In the genomic region with DNA sequence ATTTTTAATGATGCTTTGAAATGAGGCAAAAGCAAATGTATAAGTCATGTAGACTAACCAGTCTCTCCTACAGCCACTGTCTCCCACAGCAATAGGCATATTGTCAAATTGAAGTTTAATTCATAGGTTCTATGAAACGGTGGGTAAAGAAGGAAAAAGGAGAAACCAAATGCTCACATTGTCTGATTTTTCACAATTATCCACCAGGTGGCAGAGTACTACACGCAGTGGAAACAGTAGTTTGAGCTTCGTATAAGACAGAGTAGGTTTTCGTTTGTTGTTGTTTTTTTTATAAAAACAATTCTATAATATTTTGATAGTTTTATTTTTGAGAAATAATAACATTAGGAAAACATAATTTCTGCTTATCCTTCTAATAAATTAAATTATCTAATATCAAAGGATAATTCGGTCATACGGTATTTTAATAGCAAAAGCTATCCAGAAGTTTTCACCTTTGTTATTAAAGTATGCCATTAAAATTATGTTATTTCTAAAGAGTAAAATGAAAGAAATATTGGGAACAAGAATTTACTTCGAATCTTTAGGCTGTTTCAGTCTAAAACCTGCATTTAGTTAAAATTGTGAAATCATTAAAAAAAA, we compare ENCODE assay signal across 9 cellular contexts. TPM values are rescaled to one million over a fixed set of nuclear protein-coding genes. Genes with fewer than 3 reads are reported as not detected.
DNase-seq lines count a peak whose midpoint lies in the region; ATAC-seq, FAIRE-seq and TF ChIP-seq lines count a peak whose summit lies in the region.
"Had no signal": no experiment of that assay in that cellular context is flagged by ENCODE, and none has a peak within 500 bp of the region (broad histone marks: within the 10 kb centered on the region; RNA-seq: fewer than 3 reads in every experiment).

No MANE protein-coding gene starts in this region.

- H2AFZ ChIP-seq in keratinocyte (ENCODE audit: control insufficient read depth, low read length), result no peak overlapping the region

- dilution Hi-C loops in keratinocyte (cut with MboI; ENCODE audit: extremely low pct_ligation_motif_present, low sequenced_read_pairs), result no loop called here

- TF ChIP-seq POLR2A in thyroid gland (IDR thresholded peaks at IDR 0.05), result no peak

- intact Hi-C loops in thyroid gland (cut with DNase I), result no loop called here

- no peaks in the 10 kb centered on the region for H4K20me1 ChIP-seq in keratinocyte (ENCODE audit: control insufficient read depth, extremely low read depth, insufficient read depth, low read length)

- no peaks in the 10 kb centered on the region for H3K36me3 ChIP-seq in BJ (ENCODE audit: control insufficient read depth, insufficient read depth, low read length)
- no peaks in the 10 kb centered on the region for H3K36me3 ChIP-seq in keratinocyte (ENCODE audit: control insufficient read depth in 2 of 2, extremely low read depth in 1 of 2, insufficient read depth in 2 of 2, low read length in 2 of 2)
- H3K36me3 ChIP-seq in thyroid gland, result no peaks in the 10 kb centered on the region
- H3K36me3 ChIP-seq: SJSA1 had no signal

- DNase-seq in BJ (ENCODE audit: low read depth), result peak; percentile 5
- peak; percentile 70 for DNase-seq in NCI-H2171 treated with DMSO at 0.1 percent for 48 hours (lab: John Stamatoyannopoulos, UW)
- peak; percentile 43 for DNase-seq in amniotic epithelial cell (ENCODE audit: low read depth)
- no peak for DNase-seq in keratinocyte (ENCODE audit: low read depth, low spot score)
- no peak for DNase-seq in thyroid gland
- no peak for DNase-seq in activated T-cell treated with anti-CD3 and anti-CD28 coated beads, Interleukin-2, amount 50 U/mL, for 48 hours

- FAIRE-seq in keratinocyte (lab: Jason Lieb, UNC), result no peak

- H3K9ac ChIP-seq in keratinocyte (ENCODE audit: control insufficient read depth, extremely low read depth, insufficient read depth, low read length), result no peak overlapping the region

- TF ChIP-seq CTCF in BJ (IDR thresholded peaks at IDR 0.05; ENCODE audit: insufficient read depth, low read depth, low read length) (peak; percentile 72), keratinocyte (optimal IDR thresholded peaks at IDR 0.05 in 1 of 3, IDR thresholded peaks at IDR 0.05 in 1 of 3, conservative IDR thresholded peaks at IDR 0.05 in 1 of 3; ENCODE audit: extremely low read depth in 1 of 3, insufficient read depth in 2 of 3, low read length in 3 of 3) (peak in 2 of 3 experiments; percentile 54 to 66), thyroid gland (IDR thresholded peaks at IDR 0.05) (peak; percentile 37 to 81 (median 58))

- ATAC-seq in GM18511 (IDR thresholded peaks at IDR 0.05; ENCODE audit: unreplicated experiment) (peak; percentile 83), HG03095 (IDR thresholded peaks at IDR 0.05; ENCODE audit: unreplicated experiment) (peak; percentile 82)

- POLR2A ChIA-PET in BJ (lab: Charles Lee), result no interaction called here

- CTCF ChIA-PET in BJ (lab: Yijun Ruan, JAX), result interaction anchor here (0.6 to 2.7 kb wide), 12 partner anchors 11 to 845 kb away, joined by 3 to 17 read pairs (median 3); a partner anchor contains a TSS

- H3K27me3 ChIP-seq in BJ (ENCODE audit: control insufficient read depth, insufficient read depth, low read length) (no peaks in the 10 kb centered on the region), keratinocyte (ENCODE audit: control insufficient read depth, extremely low read depth, insufficient read depth, low read length) (no peaks in the 10 kb centered on the region), thyroid gland (no peaks in the 10 kb centered on the region)
- H3K27me3 ChIP-seq: SJSA1 had no signal

- H3K9me1 ChIP-seq in keratinocyte (ENCODE audit: control insufficient read depth, extremely low read depth, insufficient read depth, low read length), result no peaks in the 10 kb centered on the region

- H3K27ac ChIP-seq in keratinocyte (ENCODE audit: control insufficient read depth, insufficient read depth, low read length), result no peak overlapping the region
- H3K27ac ChIP-seq in thyroid gland, result no peak overlapping the region
- H3K27ac ChIP-seq: SJSA1 had no signal

- no peak overlapping the region for H3K4me3 ChIP-seq in BJ (ENCODE audit: low read depth, low read length)
- no peak overlapping the region for H3K4me3 ChIP-seq in keratinocyte (ENCODE audit: control insufficient read depth in 2 of 3, extremely low read depth in 1 of 3, insufficient read depth in 2 of 3, low read depth in 1 of 3, low read length in 3 of 3)
- no peak overlapping the region for H3K4me3 ChIP-seq in thyroid gland (replicated peaks in 1 of 3)
- H3K4me3 ChIP-seq: SJSA1 had no signal

- no peaks in the 10 kb centered on the region for H3K9me3 ChIP-seq in keratinocyte (ENCODE audit: control insufficient read depth, low read depth, low read length)
- H3K9me3 ChIP-seq in thyroid gland, result no peaks in the 10 kb centered on the region
- H3K9me3 ChIP-seq: SJSA1 had no signal

- 27 to 29% methylated on average over 7 of the region's 7 CpGs for WGBS in thyroid gland, 2 donors

- no peaks in the 10 kb centered on the region for H3K79me2 ChIP-seq in keratinocyte (ENCODE audit: control insufficient read depth, insufficient read depth, low read length)

- no peak overlapping the region for H3K4me2 ChIP-seq in keratinocyte (ENCODE audit: control insufficient read depth, extremely low read depth, insufficient read depth, low read depth, low read length)

- H3K4me1 ChIP-seq in keratinocyte (ENCODE audit: control insufficient read depth, extremely low read depth, insufficient read depth, low read length) (no peaks in the 10 kb centered on the region), thyroid gland (no peaks in the 10 kb centered on the region)
- H3K4me1 ChIP-seq: SJSA1 had no signal

RNA-seq across cellular contexts. Expression of a gene that starts 39.1 kb away (rescaled TPM):
- 9.2 and 15.3 TPM in 2 replicates for polyA plus RNA-seq in BJ (2011; rRNA removed)
- polyA minus RNA-seq in BJ (2011; rRNA and poly(A)+ RNA removed), result 5.5 and 6.1 TPM in 2 replicates
- 14.3 to 25.9 TPM (median 14.7 TPM) in 3 replicates for polyA plus RNA-seq in keratinocyte
- 12.4 TPM for polyA plus RNA-seq in keratinocyte (2011; ENCODE audit: low read depth)
- polyA plus RNA-seq in keratinocyte (2011; cell fraction: cytosol; rRNA removed), result 14.6 and 27.7 TPM in 2 replicates
- 11.5 and 18.1 TPM in 2 replicates for polyA plus RNA-seq in keratinocyte (2011; cell fraction: nucleus; rRNA removed)
- polyA plus RNA-seq in keratinocyte (2012; ENCODE audit: low replicate concordance), result 12.6 and 16.0 TPM in 2 replicates
- 3.2 to 13.9 TPM (median 4.6 TPM) in 3 replicates for polyA minus RNA-seq in keratinocyte
- 7.3 TPM for polyA minus RNA-seq in keratinocyte (2011; cell fraction: cytosol; rRNA and poly(A)+ RNA removed)
- 5.8 and 8.1 TPM in 2 replicates for polyA minus RNA-seq in keratinocyte (2011; cell fraction: nucleus; rRNA and poly(A)+ RNA removed)
- total RNA-seq in thyroid gland, result 10 to 100 TPM; 18.0 to 23.5 (median 21.1) TPM

RNA-seq across cellular contexts. Expression of a gene that starts 39.2 kb away (rescaled TPM):
- polyA plus RNA-seq in BJ (2011; rRNA removed), result 22.9 and 39.1 TPM in 2 replicates
- polyA minus RNA-seq in BJ (2011; rRNA and poly(A)+ RNA removed), result 7.6 and 9.3 TPM in 2 replicates
- 149 to 213 TPM (median 151 TPM) in 3 replicates for polyA plus RNA-seq in keratinocyte
- 39.9 TPM for polyA plus RNA-seq in keratinocyte (2011; ENCODE audit: low read depth)
- 106 and 208 TPM in 2 replicates for polyA plus RNA-seq in keratinocyte (2011; cell fraction: cytosol; rRNA removed)
- polyA plus RNA-seq in keratinocyte (2011; cell fraction: nucleus; rRNA removed), result 143 and 168 TPM in 2 replicates
- 69.9 and 86.6 TPM in 2 replicates for polyA plus RNA-seq in keratinocyte (2012; ENCODE audit: low replicate concordance)
- polyA minus RNA-seq in keratinocyte, result 27.0 to 99.1 TPM (median 70.2 TPM) in 3 replicates
- 51.4 TPM for polyA minus RNA-seq in keratinocyte (2011; cell fraction: cytosol; rRNA and poly(A)+ RNA removed)
- polyA minus RNA-seq in keratinocyte (2011; cell fraction: nucleus; rRNA and poly(A)+ RNA removed), result 27.1 and 65.5 TPM in 2 replicates
- 10 to 100 TPM; 45.3 to 92.1 (median 58.0) TPM for total RNA-seq in thyroid gland

Comparison
In these comparisons a context has a peak if more than half of its experiments do, and no peak if none do; other contexts are left out.
1. DNase-seq: peak in BJ (single experiment), NCI-H2171 treated with DMSO at 0.1 percent for 48 hours (single experiment) and amniotic epithelial cell (single experiment); none in keratinocyte (single experiment), thyroid gland (0 of 2) and activated T-cell treated with anti-CD3 and anti-CD28 coated beads, Interleukin-2, amount 50 U/mL, for 48 hours (0 of 2).
2. Peak in every context shown above with its lines, with median percentiles within 50 percentile points of each other: CTCF ChIP-seq.